In the genomic region with DNA sequence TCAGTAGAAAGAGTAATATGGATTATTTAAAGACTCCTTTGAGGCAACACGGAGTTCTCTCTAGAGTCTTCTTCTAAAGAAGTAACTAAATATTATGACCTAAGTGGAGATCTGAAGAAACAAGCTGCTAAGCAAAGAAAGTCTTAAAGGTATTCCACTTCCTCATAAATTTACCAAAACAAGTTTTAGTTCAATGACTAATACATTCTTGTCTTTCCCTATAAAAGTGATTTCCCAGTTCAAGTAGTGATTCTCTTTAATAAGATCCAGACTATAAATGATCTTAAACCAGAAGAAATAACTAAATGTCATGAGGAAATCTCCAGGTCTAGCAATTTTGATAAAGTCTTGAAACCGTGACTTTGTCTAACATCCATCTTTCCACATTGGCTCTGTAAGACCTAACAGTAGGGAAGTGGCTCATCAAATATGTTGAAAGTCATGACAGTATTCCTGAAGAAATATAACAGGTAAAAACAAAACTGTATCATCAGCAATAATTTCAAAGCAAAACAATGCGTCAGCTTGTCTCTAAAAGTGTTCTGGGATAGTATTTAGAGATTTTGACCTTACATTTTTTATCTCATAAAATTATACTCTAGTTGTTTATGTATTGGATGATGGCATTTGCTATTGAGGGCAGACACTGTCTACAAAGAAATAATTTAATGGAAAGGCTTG, we compare ENCODE assay signal across 28 cellular contexts. TPM values are rescaled to one million over a fixed set of nuclear protein-coding genes. Genes with fewer than 3 reads are reported as not detected.
DNase-seq lines count a peak whose midpoint lies in the region; ATAC-seq, FAIRE-seq and TF ChIP-seq lines count a peak whose summit lies in the region.
"Had no signal": no experiment of that assay in that cellular context is flagged by ENCODE, and none has a peak within 500 bp of the region (broad histone marks: within the 10 kb centered on the region; RNA-seq: fewer than 3 reads in every experiment).

No MANE protein-coding gene starts in this region.

- no peaks in the 10 kb centered on the region for H3K36me3 ChIP-seq in HepG2 (replicated peaks in 1 of 2; ENCODE audit: control insufficient read depth in 1 of 2, insufficient read depth in 2 of 2, low read length in 2 of 2)
- H3K36me3 ChIP-seq in right lobe of liver: no peaks in the 10 kb centered on the region
- H3K36me3 ChIP-seq in PC-3 (ENCODE audit: low read depth, low read length): no peaks in the 10 kb centered on the region
- H3K36me3 ChIP-seq: MG63, right atrium auricular region, spleen, thoracic aorta, WERI-Rb-1 had no signal

- H2AFZ ChIP-seq in HepG2 (ENCODE audit: low read length): no peak overlapping the region
- H2AFZ ChIP-seq in PC-3 (ENCODE audit: low read length): no peak overlapping the region

- in situ Hi-C loops in HepG2 (cut with HindIII; ENCODE audit: extremely low pct_ligation_motif_present, low pct_unique_long_range_greater_than_20kb): no loop called here

- TF ChIP-seq CTCF in HepG2 (CRISPR knock-in tag; IDR thresholded peaks at IDR 0.05): no peak
- no peak for TF ChIP-seq CTCF in right lobe of liver (IDR thresholded peaks at IDR 0.05)
- TF ChIP-seq CTCF in PC-3 (conservative IDR thresholded peaks at IDR 0.05; ENCODE audit: low read depth, low read length): no peak

- TF ChIP-seq EP300 in HepG2 (IDR thresholded peaks at IDR 0.05; ENCODE audit: low read depth in 2 of 2, low read length in 2 of 2) (no peak), HepG2 (CRISPR knock-in tag; IDR thresholded peaks at IDR 0.05; ENCODE audit: borderline replicate concordance) (no peak)

- H3K4me3 ChIP-seq in HepG2 (replicated peaks in 1 of 3; ENCODE audit: insufficient read depth in 1 of 3, low read depth in 2 of 3, low read length in 3 of 3): no peak overlapping the region
- no peak overlapping the region for H3K4me3 ChIP-seq in right lobe of liver
- H3K4me3 ChIP-seq in PC-3 (ENCODE audit: low read length): 0 out of 2 replicates have a peak overlapping the region, but pooled peaks have one; percentile 2
- H3K4me3 ChIP-seq: MG63, right atrium auricular region, spleen, thoracic aorta had no signal

- CTCF ChIA-PET in HepG2 (lab: Yijun Ruan, JAX; ENCODE audit: low intra/inter-chr PET ratio, low total read pairs) (no interaction called here), PC-3 (lab: Charles Lee) (interaction anchor here (0.5 kb wide), 1 partner anchor 25 kb away, joined by 6 read pairs; no protein-coding TSS in a partner anchor)

- H3K4me1 ChIP-seq in HepG2 (ENCODE audit: insufficient read depth, low read length) (peaks cover 38% of the 10 kb centered on the region), right lobe of liver (no peaks in the 10 kb centered on the region), PC-3 (ENCODE audit: insufficient read depth, low read length) (peaks cover 52% of the 10 kb centered on the region)
- H3K4me1 ChIP-seq: right atrium auricular region had no signal

- H3K27ac ChIP-seq in HepG2 (ENCODE audit: extremely low read length, insufficient read depth, low read length) (no peak overlapping the region), right lobe of liver (no peak overlapping the region), PC-3 (ENCODE audit: low read length) (peak overlapping the region; percentile 38)
- H3K27ac ChIP-seq: right atrium auricular region, spleen, thoracic aorta, WERI-Rb-1 had no signal

- BruUV-seq in HepG2 (replicated peaks; lab: Mats Ljungman, UMichigan): no TSS peak
- no TSS peak for BruUV-seq in PC-3 (replicated peaks; lab: Mats Ljungman, UMichigan)

- intact Hi-C loops in HepG2 (cut with micrococcal nuclease; ENCODE audit: unreplicated experiment): loop anchor here (2.0 kb wide), 1 partner anchor 46 kb away; no protein-coding TSS in a partner anchor
- intact Hi-C loops in right lobe of liver (cut with DNase I): no loop called here
- intact Hi-C loops in PC-3 (cut with micrococcal nuclease): no loop called here

- no peak for TF ChIP-seq RAD21 in HepG2 (CRISPR knock-in tag; IDR thresholded peaks at IDR 0.05)

- POLR2A ChIA-PET in HepG2 (lab: Yijun Ruan, JAX): no interaction called here
- POLR2A ChIA-PET in PC-3 (lab: Charles Lee; ENCODE audit: unreplicated experiment): no interaction called here

- H3K79me2 ChIP-seq in HepG2 (ENCODE audit: insufficient read depth, low read length) (no peaks in the 10 kb centered on the region), PC-3 (ENCODE audit: low read length) (no peaks in the 10 kb centered on the region)

- H3K4me2 ChIP-seq in HepG2 (ENCODE audit: low read depth, low read length): no peak overlapping the region
- peak overlapping the region; percentile 66 for H3K4me2 ChIP-seq in PC-3 (ENCODE audit: low read length)

- no peak for ATAC-seq in HepG2
- ATAC-seq in right lobe of liver: no peak
- ATAC-seq in PC-3: peak; percentile 44
- no peak for ATAC-seq in GM19351 (IDR thresholded peaks at IDR 0.05; ENCODE audit: unreplicated experiment)
- no peak for ATAC-seq in GM21390 (IDR thresholded peaks at IDR 0.05; ENCODE audit: unreplicated experiment)
- ATAC-seq: CD8-positive, alpha-beta T cell; HCT116; left lobe of liver had no signal

- no peaks in the 10 kb centered on the region for H3K9me2 ChIP-seq in PC-3 (replicated peaks; ENCODE audit: low read length)

- H3K9ac ChIP-seq in HepG2 (ENCODE audit: insufficient read depth, low read depth, low read length) (no peak overlapping the region), PC-3 (ENCODE audit: low read length) (no peak overlapping the region)

- H3K27me3 ChIP-seq in HepG2 (ENCODE audit: control insufficient read depth in 1 of 2, insufficient read depth in 2 of 2, low read length in 2 of 2): no peaks in the 10 kb centered on the region
- H3K27me3 ChIP-seq in right lobe of liver: no peaks in the 10 kb centered on the region
- no peaks in the 10 kb centered on the region for H3K27me3 ChIP-seq in PC-3 (ENCODE audit: low read length)
- H3K27me3 ChIP-seq: MG63, right atrium auricular region, spleen had no signal

- DNase-seq in HepG2 (ENCODE audit: low spot score) (no peak), right lobe of liver (no peak), PC-3 (peak; percentile 60), fibroblast of peridontal ligament (ENCODE audit: extremely low read depth) (peak; percentile 15), hepatic stellate cell (ENCODE audit: low spot score) (no peak), NCI-H446 treated with DMSO at 0.1 percent for 48 hours (lab: John Stamatoyannopoulos, UW) (no peak)
- DNase-seq: activated CD4-positive, alpha-beta T cell treated with anti-CD3 and anti-CD28 coated beads for 48 hours; activated CD8-positive, alpha-beta memory T cell treated with anti-CD3 and anti-CD28 coated beads for 24 hours; activated T-cell treated with anti-CD3 and anti-CD28 coated beads for 4 hours; CD8-positive, alpha-beta T cell; DMS 273 treated with DMSO at 0.1 percent for 48 hours; mesenchymal stem cell; MG63; NCI-H2029 treated with DMSO at 0.1 percent for 48 hours; NCI-H226; spleen; stimulated activated CD4-positive, alpha-beta T cell treated with anti-CD3 and anti-CD28 coated beads, Interleukin-2, amount 100 ng/mL, for 24 hours; T-helper 9 cell; WERI-Rb-1 had no signal

- H4K20me1 ChIP-seq in HepG2 (ENCODE audit: insufficient read depth, low read length) (no peaks in the 10 kb centered on the region), PC-3 (ENCODE audit: low read length) (no peaks in the 10 kb centered on the region)

- no peak for FAIRE-seq in HepG2 (lab: Jason Lieb, UNC)
- FAIRE-seq: A204.1, RCC 7860, urothelium cell line had no signal

- 88% methylated on average over 3 of the region's 3 CpGs for WGBS in HepG2 (ENCODE audit: low lambda C conversion rate)
- WGBS in right lobe of liver (ENCODE audit: insufficient coverage, low coverage, low lambda C conversion rate, missing lambda C conversion rate): 78% methylated on average over 3 of the region's 3 CpGs

- no peak for TF ChIP-seq POLR2A in HepG2 (IDR thresholded peaks at IDR 0.05; ENCODE audit: insufficient read depth in 1 of 2, low read depth in 2 of 2, low read length in 2 of 2)
- TF ChIP-seq POLR2A in right lobe of liver (IDR thresholded peaks at IDR 0.05): no peak

- H3K9me3 ChIP-seq in HepG2 (ENCODE audit: low read length) (no peaks in the 10 kb centered on the region), right lobe of liver (no peaks in the 10 kb centered on the region), PC-3 (ENCODE audit: low read length) (no peaks in the 10 kb centered on the region)
- H3K9me3 ChIP-seq: right atrium auricular region, spleen, thoracic aorta had no signal

- no peaks in the 10 kb centered on the region for H3F3A ChIP-seq in PC-3 (ENCODE audit: low read length, unreplicated experiment)

TF ChIP-seq in HepG2, 621 proteins besides CTCF, POLR2A, EP300 and RAD21 (continues in another document):
- TF ChIP-seq, protein P1, sequence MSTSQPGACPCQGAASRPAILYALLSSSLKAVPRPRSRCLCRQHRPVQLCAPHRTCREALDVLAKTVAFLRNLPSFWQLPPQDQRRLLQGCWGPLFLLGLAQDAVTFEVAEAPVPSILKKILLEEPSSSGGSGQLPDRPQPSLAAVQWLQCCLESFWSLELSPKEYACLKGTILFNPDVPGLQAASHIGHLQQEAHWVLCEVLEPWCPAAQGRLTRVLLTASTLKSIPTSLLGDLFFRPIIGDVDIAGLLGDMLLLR (CRISPR knock-in tag; IDR thresholded peaks at IDR 0.05): no peak
- TF ChIP-seq TOPORS (CRISPR knock-in tag; IDR thresholded peaks at IDR 0.05): no peak

RNA-seq across cellular contexts. Expression of a gene that starts 51.8 kb away (rescaled TPM):
- total RNA-seq in HepG2 (2016; rRNA removed; fragmentation: Illumina TruSeq; extraction: Trizol) (13.0 and 25.6 TPM in 2 replicates), right lobe of liver (10 to 100 TPM; 16.0 to 65.3 (median 22.4) TPM), PC-3 (2014; rRNA removed) (7.5 and 9.6 TPM in 2 replicates)
- total RNA-seq in HepG2 (2016; cell fraction: cytosol; rRNA removed; fragmentation: Illumina TruSeq; extraction: Trizol; ENCODE audit: low read depth): 1.4 and 2.6 TPM in 2 replicates
- total RNA-seq in HepG2 (2016; cell fraction: insoluble cytoplasmic fraction; rRNA removed; fragmentation: Illumina TruSeq; extraction: Trizol): 15.1 and 23.4 TPM in 2 replicates
- 5.2 and 6.1 TPM in 2 replicates for total RNA-seq in HepG2 (2016; cell fraction: membrane; rRNA removed; fragmentation: Illumina TruSeq; extraction: Trizol)
- 13.0 and 15.3 TPM in 2 replicates for total RNA-seq in HepG2 (2016; cell fraction: nucleus; rRNA removed; fragmentation: Illumina TruSeq; extraction: Trizol)
- 9.8 and 10.4 TPM in 2 replicates for polyA plus RNA-seq in HepG2 (2011; rRNA removed)
- polyA plus RNA-seq in HepG2 (2011; cell fraction: cytosol; rRNA removed): 5.1 and 8.3 TPM in 2 replicates
- 5.3 and 7.5 TPM in 2 replicates for polyA plus RNA-seq in HepG2 (2011; cell fraction: nucleus; rRNA removed)
- 11.3 and 12.5 TPM in 2 replicates for polyA plus RNA-seq in HepG2 (2012)
- 0.52 and 0.64 TPM in 2 replicates for polyA plus RNA-seq in HepG2 (2016; cell fraction: cytosol; fragmentation: Illumina TruSeq; extraction: Trizol; ENCODE audit: low read depth)
- polyA plus RNA-seq in HepG2 (2016; cell fraction: insoluble cytoplasmic fraction; fragmentation: Illumina TruSeq; extraction: Trizol; ENCODE audit: low read depth): 11.3 TPM in 2 replicates
- polyA plus RNA-seq in HepG2 (2016; cell fraction: membrane; fragmentation: Illumina TruSeq; extraction: Trizol; ENCODE audit: low read depth): 2.3 and 2.5 TPM in 2 replicates
- 8.8 and 9.7 TPM in 2 replicates for polyA plus RNA-seq in HepG2 (2016; cell fraction: nucleus; fragmentation: Illumina TruSeq; extraction: Trizol; ENCODE audit: insufficient read depth, low read depth)
- 7.6 and 24.3 TPM in 2 replicates for polyA minus RNA-seq in HepG2 (2011; rRNA and poly(A)+ RNA removed; ENCODE audit: low replicate concordance)
- polyA minus RNA-seq in HepG2 (2011; cell fraction: cytosol; rRNA and poly(A)+ RNA removed): 10.1 and 10.7 TPM in 2 replicates
- polyA minus RNA-seq in HepG2 (2011; cell fraction: nucleus; rRNA and poly(A)+ RNA removed): 30.1 and 38.0 TPM in 2 replicates

Comparison
In these comparisons a context has a peak if more than half of its experiments do, and no peak if none do; other contexts are left out.
1. DNase-seq: peak in PC-3 (single experiment) and fibroblast of peridontal ligament (single experiment); none in HepG2 (single experiment), right lobe of liver (0 of 3), hepatic stellate cell (single experiment) and NCI-H446 treated with DMSO at 0.1 percent for 48 hours (single experiment).